Comparison of ENCODE assay signal across 8 cellular contexts in the genomic region with DNA sequence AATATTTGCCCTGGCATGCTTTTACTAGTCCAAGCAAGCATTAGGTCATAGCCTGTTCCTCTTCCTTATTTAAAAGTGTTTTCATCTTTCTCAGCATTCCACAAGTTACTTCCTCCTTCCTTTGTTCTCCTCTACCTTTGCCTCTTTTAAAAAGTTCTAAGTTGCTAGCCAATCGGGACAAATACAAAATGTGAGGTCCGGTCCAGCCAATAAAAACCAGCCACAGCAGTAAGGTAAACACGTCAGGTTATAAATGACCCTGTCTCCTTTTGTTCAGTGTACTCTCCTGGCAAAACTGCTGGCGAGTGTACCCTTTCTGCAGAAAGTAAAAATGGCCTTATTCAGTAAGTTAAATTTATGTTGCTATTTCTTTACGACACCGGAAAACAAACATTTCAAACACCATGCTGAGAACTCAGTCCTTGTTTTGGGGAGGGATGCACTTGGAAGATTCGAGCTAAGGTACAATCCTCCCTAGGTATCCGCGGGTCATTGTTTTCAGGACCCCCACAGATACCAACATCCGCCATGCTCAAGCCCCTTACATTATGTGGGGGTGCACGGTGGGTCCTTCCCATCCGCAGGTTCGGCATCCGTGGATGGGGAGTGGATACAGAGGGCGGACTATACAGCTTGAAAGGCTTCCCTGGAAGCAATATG. TPM values are rescaled to one million over a fixed set of nuclear protein-coding genes. Genes with fewer than 3 reads are reported as not detected.
A peak's percentile ranks its signal among the peaks of the same experiment; 100 is the strongest.
DNase-seq lines count a peak whose midpoint lies in the region; ATAC-seq, FAIRE-seq and TF ChIP-seq lines count a peak whose summit lies in the region.
"Not testable (repeated sequence)": the region's sequence is repeated elsewhere in the genome, so short reads cannot be mapped to it uniquely, and the experiment has no call there.

No MANE protein-coding gene starts in this region.

- not testable (repeated sequence) for BruUV-seq in GM12878 (replicated peaks; lab: Mats Ljungman, UMichigan)

- H3K9me3 ChIP-seq in CD8-positive, alpha-beta memory T cell (ENCODE audit: low read length); GM12878 (replicated peaks; ENCODE audit: control insufficient read depth, insufficient read depth, low read length); fibroblast of lung (ENCODE audit: control insufficient read depth, insufficient read depth, low read depth, low read length); liver (ENCODE audit: control insufficient read depth in 4 of 4, low read length in 3 of 4); thymus (ENCODE audit: control insufficient read depth): not testable (repeated sequence)

- H3K36me3 Mint-ChIP-seq in CD8-positive, alpha-beta memory T cell: peaks cover 3 to 27% (median 4%) of the 10 kb centered on the region in 3 donors
- peaks cover 10% of the 10 kb centered on the region for H3K36me3 Mint-ChIP-seq in osteocyte (ENCODE audit: unreplicated experiment)

- H3K27me3 ChIP-seq in CD8-positive, alpha-beta memory T cell (ENCODE audit: insufficient read depth, low read length, poor library complexity, severe bottlenecking); GM12878 (replicated peaks in 1 of 2; ENCODE audit: control insufficient read depth in 2 of 2, insufficient read depth in 2 of 2, low read length in 1 of 2); fibroblast of lung (ENCODE audit: control insufficient read depth, insufficient read depth, low read length); liver (ENCODE audit: control insufficient read depth in 4 of 4, insufficient read depth in 4 of 4, low read length in 3 of 4); thymus (ENCODE audit: control insufficient read depth, insufficient read depth): not testable (repeated sequence)

- TF ChIP-seq EP300 in GM12878 (IDR thresholded peaks at IDR 0.05; ENCODE audit: borderline replicate concordance in 1 of 2, control insufficient read depth in 1 of 2, low read depth in 2 of 2, low read length in 2 of 2): not testable (repeated sequence)

- H3K27ac ChIP-seq in CD8-positive, alpha-beta memory T cell (ENCODE audit: low read depth, low read length); GM12878 (ENCODE audit: control insufficient read depth, insufficient read depth); fibroblast of lung (ENCODE audit: insufficient read depth, low read length); thymus (ENCODE audit: low read depth): not testable (repeated sequence)
- peak overlapping the region; percentile 90 for H3K27ac ChIP-seq in VCaP
- H3K27ac ChIP-seq in liver (ENCODE audit: low read depth in 1 of 2, low read length in 2 of 2): peak overlapping the region in 1 of 2 donors; percentile 83

- H2AFZ ChIP-seq in GM12878 (ENCODE audit: control insufficient read depth, low read depth, low read length): peak overlapping the region; percentile 93
- H2AFZ ChIP-seq in fibroblast of lung (ENCODE audit: low read length): peak overlapping the region; percentile 83

- not testable (repeated sequence) for H3K9ac ChIP-seq in GM12878 (ENCODE audit: control insufficient read depth, insufficient read depth, low read length); liver (ENCODE audit: low read depth in 1 of 2, low read length in 2 of 2)
- H3K9ac ChIP-seq in fibroblast of lung (ENCODE audit: insufficient read depth, low read length): peak overlapping the region; percentile 89

- peaks cover 14% of the 10 kb centered on the region for H3K4me1 ChIP-seq in CD8-positive, alpha-beta memory T cell (ENCODE audit: insufficient read depth, low read length)
- not testable (repeated sequence) for H3K4me1 ChIP-seq in GM12878 (ENCODE audit: control insufficient read depth, insufficient read depth, low read length); fibroblast of lung (ENCODE audit: control insufficient read depth, extremely low read depth, insufficient read depth, low read length); thymus (ENCODE audit: control insufficient read depth, insufficient read depth, low read length)
- H3K4me1 ChIP-seq in liver (ENCODE audit: control insufficient read depth in 4 of 4, insufficient read depth in 4 of 4, low read length in 3 of 4): peaks cover 6 to 27% (median 18%) of the 10 kb centered on the region in 4 donors

- ATAC-seq in GM12878: not testable (repeated sequence)

- not testable (repeated sequence) for TF ChIP-seq POLR2A in GM12878 (IDR thresholded peaks at IDR 0.05; ENCODE audit: low read depth, low read length)

- H3K27ac Mint-ChIP-seq in CD8-positive, alpha-beta memory T cell: peak overlapping the region in 7 of 8 donors; percentile 71 to 97 (median 86)
- H3K27ac Mint-ChIP-seq in osteocyte (ENCODE audit: unreplicated experiment): peak overlapping the region; percentile 75

- not testable (repeated sequence) for DNase-seq in CD8-positive, alpha-beta memory T cell; GM12878 (ENCODE audit: low read depth, low spot score); fibroblast of lung (ENCODE audit: low read depth in 2 of 2); osteocyte (ENCODE audit: extremely low spot score, unreplicated experiment)
- DNase-seq in LNCaP clone FGC (ENCODE audit: low read depth): peak; percentile 78

- in situ Hi-C loops in GM12878 (cut with MboI): not testable (repeated sequence)

- WGBS in GM12878 (ENCODE audit: insufficient coverage, insufficient replicate concordance, low lambda C conversion rate, missing lambda C conversion rate): 62% methylated on average over 15 of the region's 15 CpGs
- 48% methylated on average over 15 of the region's 15 CpGs for WGBS in liver
- WGBS in thymus: 84% methylated on average over 15 of the region's 15 CpGs

- H4K20me1 ChIP-seq in GM12878 (ENCODE audit: control insufficient read depth, insufficient read depth); fibroblast of lung (ENCODE audit: control insufficient read depth, extremely low read depth, insufficient read depth, low read length): not testable (repeated sequence)

- peak overlapping the region; percentile 11 for H3K4me2 ChIP-seq in GM12878 (ENCODE audit: control insufficient read depth, insufficient read depth)
- H3K4me2 ChIP-seq in fibroblast of lung (ENCODE audit: extremely low read depth, insufficient read depth, low read length): peak overlapping the region; percentile 72

- TF ChIP-seq CTCF in LNCaP clone FGC (IDR thresholded peaks at IDR 0.05; ENCODE audit: control insufficient read depth, extremely low read depth, insufficient read depth); VCaP (conservative IDR thresholded peaks at IDR 0.05); GM12878 (IDR thresholded peaks at IDR 0.05 in 2 of 3, conservative IDR thresholded peaks at IDR 0.05 in 1 of 3; ENCODE audit: control insufficient read depth in 2 of 3, extremely low read depth in 1 of 3, insufficient read depth in 1 of 3, low read depth in 3 of 3, low read length in 3 of 3); liver (IDR thresholded peaks at IDR 0.05; ENCODE audit: low read depth, low read length, missing input control); osteocyte (IDR thresholded peaks at IDR 0.05): not testable (repeated sequence)
- TF ChIP-seq CTCF in fibroblast of lung (conservative IDR thresholded peaks at IDR 0.05 in 1 of 2, IDR thresholded peaks at IDR 0.05 in 1 of 2; ENCODE audit: low read depth in 1 of 2, low read length in 2 of 2): peak in 1 of 2 donors; percentile 3

- RAD21 ChIA-PET in GM12878 (lab: Charles Lee; ENCODE audit: unreplicated experiment): interaction anchor here (1.0 kb wide), 1 partner anchor 178 kb away, joined by 7 read pairs; no protein-coding TSS in a partner anchor

- not testable (repeated sequence) for FAIRE-seq in GM12878 (lab: Jason Lieb, UNC)

- not testable (repeated sequence) for H3K36me3 ChIP-seq in CD8-positive, alpha-beta memory T cell (ENCODE audit: insufficient read depth, low read length); fibroblast of lung (ENCODE audit: control insufficient read depth, insufficient read depth, low read length)
- H3K36me3 ChIP-seq in GM12878 (ENCODE audit: control insufficient read depth in 2 of 2, insufficient read depth in 2 of 2, low read length in 1 of 2) (peaks cover 0 to 15% of the 10 kb centered on the region in 2 experiments; a peak in 1 of 4 replicates), liver (ENCODE audit: control insufficient read depth in 4 of 4, insufficient read depth in 3 of 4, low read depth in 1 of 4, low read length in 3 of 4) (peaks cover 2 to 10% (median 5%) of the 10 kb centered on the region in 4 donors), thymus (ENCODE audit: control insufficient read depth, insufficient read depth) (peaks cover 15% of the 10 kb centered on the region)

- POLR2A ChIA-PET in CD8-positive, alpha-beta memory T cell (lab: Charles Lee): interaction anchor here (0.6 to 1.6 kb wide), 2 partner anchors 178 to 935 kb away, joined by 3 to 11 read pairs; a partner anchor contains a TSS
- POLR2A ChIA-PET in GM12878 (lab: Charles Lee): interaction anchor here (1.2 kb wide), 1 partner anchor 9 kb away, joined by 4 read pairs; no protein-coding TSS in a partner anchor

- SMC1A ChIA-PET in GM12878 (lab: Charles Lee; ENCODE audit: uncharacterized antibody, unreplicated experiment): interaction anchor here (0.7 kb wide), 1 partner anchor 37 kb away, joined by 3 read pairs; no protein-coding TSS in a partner anchor

- H3K4me1 Mint-ChIP-seq in CD8-positive, alpha-beta memory T cell: peaks cover 22 to 40% (median 38%) of the 10 kb centered on the region in 3 donors
- peaks cover 28% of the 10 kb centered on the region for H3K4me1 Mint-ChIP-seq in osteocyte (ENCODE audit: unreplicated experiment)

- H3K4me3 ChIP-seq in CD8-positive, alpha-beta memory T cell (ENCODE audit: low read length): not testable (repeated sequence)
- H3K4me3 ChIP-seq in LNCaP clone FGC (ENCODE audit: low read depth, low read length) (peak overlapping the region; percentile 78), GM12878 (peak overlapping the region; percentile 22; the same call in 1 of the 2 replicates), fibroblast of lung (replicated peaks in 1 of 4; ENCODE audit: control extremely low read depth in 1 of 4, insufficient read depth in 1 of 4, low read depth in 3 of 4, low read length in 4 of 4) (peak overlapping the region in 2 of 4 experiments; percentile 24 to 76), liver (ENCODE audit: low read depth in 1 of 3, low read length in 3 of 3) (peak overlapping the region in 2 of 3 donors; percentile 69 to 97), thymus (ENCODE audit: low read length) (peak overlapping the region; percentile 81)

- TF ChIP-seq RAD21 in GM12878 (IDR thresholded peaks at IDR 0.05; ENCODE audit: insufficient read depth, low read depth, low read length); liver (IDR thresholded peaks at IDR 0.05): not testable (repeated sequence)

- H3K9me3 Mint-ChIP-seq in CD8-positive, alpha-beta memory T cell; osteocyte (ENCODE audit: unreplicated experiment): not testable (repeated sequence)

- H3K27me3 Mint-ChIP-seq in CD8-positive, alpha-beta memory T cell; osteocyte (ENCODE audit: unreplicated experiment): not testable (repeated sequence)

- H3K79me2 ChIP-seq in GM12878 (ENCODE audit: control insufficient read depth, insufficient read depth, low read length) (peaks cover 28% of the 10 kb centered on the region), fibroblast of lung (ENCODE audit: control insufficient read depth, insufficient read depth, low read length) (peaks cover 37% of the 10 kb centered on the region)

- H3K4me3 Mint-ChIP-seq in CD8-positive, alpha-beta memory T cell: peak overlapping the region; percentile 89 to 100 (median 97)
- peak overlapping the region; percentile 97 for H3K4me3 Mint-ChIP-seq in osteocyte (ENCODE audit: unreplicated experiment)

- intact Hi-C loops in GM12878 (cut with micrococcal nuclease; ENCODE audit: unreplicated experiment): loop anchor here (2.0 to 5.0 kb wide), 2 partner anchors 55 to 243 kb away; no protein-coding TSS in a partner anchor

- CTCF ChIA-PET in CD8-positive, alpha-beta memory T cell (lab: Charles Lee): interaction anchor here (0.9 to 2.5 kb wide), 6 partner anchors 9 to 261 kb away, joined by 3 to 18 read pairs (median 5); no protein-coding TSS in a partner anchor
- CTCF ChIA-PET in GM12878 (lab: Yijun Ruan, JAX): interaction anchor here (0.6 to 2.3 kb wide), 10 partner anchors 10 to 1032 kb away, joined by 3 to 13 read pairs (median 6); no protein-coding TSS in a partner anchor

RNA-seq across cellular contexts. Expression of a gene that starts 0.6 kb away (rescaled TPM):
- 10 to 100 TPM; 59.2 to 68.2 TPM for total RNA-seq in CD8-positive, alpha-beta memory T cell
- polyA plus RNA-seq in CD8-positive, alpha-beta memory T cell: 110 TPM
- 36.8 and 38.3 TPM in 2 replicates for total RNA-seq in GM12878 (2013; cell fraction: nucleolus; rRNA removed)
- total RNA-seq in GM12878 (2014; rRNA removed) (28.2 and 35.5 TPM in 2 replicates), GM12878 (2014; rRNA removed; fragmentation: Illumina TruSeq; extraction: Trizol) (70.2 and 72.1 TPM in 2 replicates), GM12878 (2021) (30.8 and 33.1 TPM in 2 replicates), fibroblast of lung (51.4 and 54.5 TPM in 2 replicates), liver (10 to 100 TPM; 19.8 to 30.3 TPM), osteocyte (43.4 and 51.1 TPM in 2 replicates)
- polyA plus RNA-seq in GM12878 (2011; ENCODE audit: low read depth): 39.9 TPM
- polyA plus RNA-seq in GM12878 (2011; rRNA removed) (42.5 and 67.0 TPM in 2 replicates), GM12878 (2014; fragmentation: Illumina TruSeq; extraction: Trizol) (59.8 and 92.3 TPM in 2 replicates), GM12878 (2014; fragmentation: Nextera tagmentation; extraction: Ambion mirVana) (10 to 100 TPM; 60.8 to 71.5 TPM), GM12878 (2014; rRNA removed) (29.8 and 30.4 TPM in 2 replicates), GM12878 (2016; fragmentation: Nextera tagmentation; extraction: Ambion mirVana) (10 to 100 TPM; 86.3 to 88.7 TPM), fibroblast of lung (103 TPM in 2 replicates), liver (10 to 100 TPM; 10.3 to 32.6 TPM), thymus (28.2 TPM)
- polyA plus RNA-seq in GM12878 (2011; cell fraction: cytosol; rRNA removed): 30.2 and 34.1 TPM in 2 replicates
- 9.2 and 17.4 TPM in 2 replicates for polyA plus RNA-seq in GM12878 (2011; cell fraction: nucleus; rRNA removed)
- polyA plus RNA-seq in GM12878 (2012): 40.1 and 42.9 TPM in 2 replicates
- polyA minus RNA-seq in GM12878 (2011; rRNA and poly(A)+ RNA removed): 38.7 and 45.0 TPM in 2 replicates
- polyA minus RNA-seq in GM12878 (2011; cell fraction: cytosol; rRNA and poly(A)+ RNA removed): 11.4 and 18.4 TPM in 2 replicates
- 13.2 and 26.5 TPM in 2 replicates for polyA minus RNA-seq in GM12878 (2011; cell fraction: nucleus; rRNA and poly(A)+ RNA removed)
- polyA plus RNA-seq in fibroblast of lung (2012): 54.4 and 60.6 TPM in 2 replicates
- polyA minus RNA-seq in fibroblast of lung (ENCODE audit: low replicate concordance): 13.9 and 25.3 TPM in 2 replicates

RNA-seq across cellular contexts. Expression of a gene that starts 5.1 kb away (rescaled TPM):
- total RNA-seq in CD8-positive, alpha-beta memory T cell: 1 to 10 TPM; 4.4 to 5.2 TPM
- 3.3 TPM for polyA plus RNA-seq in CD8-positive, alpha-beta memory T cell
- 14.1 and 83.3 TPM in 2 replicates for total RNA-seq in GM12878 (2013; cell fraction: nucleolus; rRNA removed)
- total RNA-seq in GM12878 (2014; rRNA removed) (0.82 TPM in 1 of 2 replicates, not detected in the other), GM12878 (2014; rRNA removed; fragmentation: Illumina TruSeq; extraction: Trizol) (0.32 and 0.45 TPM in 2 replicates), GM12878 (2021) (0.41 and 1.1 TPM in 2 replicates), fibroblast of lung (39.5 and 44.8 TPM in 2 replicates), liver (10 to 100 TPM; 47.7 to 64.8 TPM), osteocyte (117 and 130 TPM in 2 replicates)
- polyA plus RNA-seq in GM12878 (2011; ENCODE audit: low read depth): 0.92 TPM
- polyA plus RNA-seq in GM12878 (2011; rRNA removed) (0.18 and 0.33 TPM in 2 replicates), GM12878 (2014; fragmentation: Illumina TruSeq; extraction: Trizol) (0.44 and 0.48 TPM in 2 replicates), GM12878 (2014; fragmentation: Nextera tagmentation; extraction: Ambion mirVana) (under 1 TPM; 0.24 TPM), GM12878 (2014; rRNA removed) (0.28 and 0.80 TPM in 2 replicates), GM12878 (2016; fragmentation: Nextera tagmentation; extraction: Ambion mirVana) (1 to 10 TPM in 1 of 2 experiments, under 1 TPM in 1; 0.75 to 1.0 TPM), fibroblast of lung (53.3 and 74.9 TPM in 2 replicates), liver (10 to 100 TPM; 52.1 to 86.9 TPM), thymus (29.9 TPM)
- polyA plus RNA-seq in GM12878 (2011; cell fraction: cytosol; rRNA removed): 0.18 TPM in 2 replicates
- polyA plus RNA-seq in GM12878 (2011; cell fraction: nucleus; rRNA removed): 0.43 TPM in 1 of 2 replicates, not detected in the other
- polyA plus RNA-seq in GM12878 (2012): 1.2 and 1.9 TPM in 2 replicates
- 0.15 and 0.37 TPM in 2 replicates for polyA minus RNA-seq in GM12878 (2011; rRNA and poly(A)+ RNA removed)
- 1.9 and 2.1 TPM in 2 replicates for polyA minus RNA-seq in GM12878 (2011; cell fraction: cytosol; rRNA and poly(A)+ RNA removed)
- polyA minus RNA-seq in GM12878 (2011; cell fraction: nucleus; rRNA and poly(A)+ RNA removed): 0.38 TPM in 1 of 2 replicates, not detected in the other
- polyA plus RNA-seq in fibroblast of lung (2012): 64.1 and 89.7 TPM in 2 replicates
- polyA minus RNA-seq in fibroblast of lung (ENCODE audit: low replicate concordance): 58.5 and 59.1 TPM in 2 replicates
